Comparison of ENCODE assay signal across 4 cellular contexts in genomic region chr1:53267761-53268160, GRCh38.
"Had no signal": no experiment of that assay in that cellular context is flagged by ENCODE, and none has a peak within 500 bp of the region (broad histone marks: within the 10 kb centered on the region; RNA-seq: fewer than 3 reads in every experiment).

No MANE protein-coding gene starts in this region.

- H2AFZ ChIP-seq: GM23338 had no signal

- H3K4me2 ChIP-seq: GM23338 had no signal

- H3K27ac Mint-ChIP-seq: GM23338 had no signal

- H3K9me3 Mint-ChIP-seq: GM23338, H9 had no signal

- H3K4me3 ChIP-seq: GM23338 had no signal

- DNase-seq: H9, HCEC 1CT, IMR-90 had no signal

- H3K4me3 Mint-ChIP-seq: GM23338, H9 had no signal

- H3K4me1 Mint-ChIP-seq: GM23338, H9 had no signal

- ATAC-seq: GM23338 had no signal
